20 cellular contexts compared by ENCODE assay signal in the genomic region with DNA sequence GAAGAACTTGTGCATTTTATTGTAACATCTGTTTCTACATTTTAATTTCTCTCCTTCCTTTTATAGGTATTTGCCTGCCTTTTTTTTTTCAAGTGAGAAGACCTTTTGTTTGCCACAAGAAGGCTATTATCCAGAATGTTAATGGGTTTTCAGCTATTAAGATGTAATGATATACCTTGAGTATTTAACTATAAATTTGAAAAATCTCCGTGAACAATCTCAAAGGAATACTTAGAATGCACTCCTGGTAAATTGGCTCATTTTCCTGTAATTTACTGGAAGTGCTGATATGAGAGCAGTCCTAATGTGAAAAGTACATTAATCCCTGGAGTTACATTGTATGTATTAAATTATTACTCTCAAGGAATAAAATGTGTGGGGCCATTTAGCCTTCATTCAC. TPM values are rescaled to one million over a fixed set of nuclear protein-coding genes. Genes with fewer than 3 reads are reported as not detected.
DNase-seq lines count a peak whose midpoint lies in the region; TF ChIP-seq lines count a peak whose summit lies in the region.
"Had no signal": no experiment of that assay in that cellular context is flagged by ENCODE, and none has a peak within 500 bp of the region (broad histone marks: within the 10 kb centered on the region; RNA-seq: fewer than 3 reads in every experiment).

No MANE protein-coding gene starts in this region.

- H3K4me1 ChIP-seq in HEK293 (ENCODE audit: control insufficient read depth, insufficient read depth, low read length) (no peaks in the 10 kb centered on the region), SK-N-SH (ENCODE audit: control insufficient read depth in 1 of 2, insufficient read depth in 2 of 2, low read depth in 1 of 2, low read length in 1 of 2) (peaks cover 19 to 24% of the 10 kb centered on the region in 2 experiments; a peak in 3 of 4 replicates), Karpas-422 (ENCODE audit: low read length) (no peaks in the 10 kb centered on the region)

- H3K9ac ChIP-seq in SK-N-SH: no peak overlapping the region
- no peak overlapping the region for H3K9ac ChIP-seq in Karpas-422 (ENCODE audit: low read length)

- TF ChIP-seq RAD21 in SK-N-SH (IDR thresholded peaks at IDR 0.05; ENCODE audit: low read length): no peak

- peaks cover 0 to 11% of the 10 kb centered on the region in 2 experiments; a peak in 1 of 3 replicates for H3K36me3 ChIP-seq in HEK293 (ENCODE audit: control insufficient read depth in 2 of 2, insufficient read depth in 1 of 2, low read length in 2 of 2)
- H3K36me3 ChIP-seq in SK-N-SH (replicated peaks in 1 of 2; ENCODE audit: control insufficient read depth in 1 of 2, insufficient read depth in 2 of 2, low read length in 1 of 2): peaks cover 3 to 14% of the 10 kb centered on the region in 2 experiments
- H3K36me3 ChIP-seq in Karpas-422 (ENCODE audit: insufficient read depth, low read length): peaks cover 14% of the 10 kb centered on the region

- H3K27ac ChIP-seq in HEK293 (ENCODE audit: extremely low read depth, low read depth, low read length) (no peak overlapping the region), SK-N-SH (ENCODE audit: low read depth in 2 of 2, low read length in 1 of 2) (peak overlapping the region in 1 of 2 experiments; percentile 51; a peak in 2 of 4 replicates), Karpas-422 (ENCODE audit: low read length) (no peak overlapping the region)

- H3K79me2 ChIP-seq in SK-N-SH (ENCODE audit: insufficient read depth): peaks cover 21% of the 10 kb centered on the region
- H3K79me2 ChIP-seq in Karpas-422 (ENCODE audit: low read length): peaks cover 77% of the 10 kb centered on the region

- no peak overlapping the region for H2AFZ ChIP-seq in SK-N-SH (ENCODE audit: low read depth)
- no peak overlapping the region for H2AFZ ChIP-seq in Karpas-422 (ENCODE audit: low read length)

- TF ChIP-seq CTCF in HEK293 (tag by site-specific recombination; IDR thresholded peaks at IDR 0.05): no peak
- no peak for TF ChIP-seq CTCF in SK-N-SH (IDR thresholded peaks at IDR 0.05)
- no peak for TF ChIP-seq CTCF in GM10248 (IDR thresholded peaks at IDR 0.05; ENCODE audit: control extremely low read depth, extremely low read depth, low read depth, missing control alignments)

- H3K27me3 ChIP-seq in SK-N-SH (ENCODE audit: insufficient read depth) (no peaks in the 10 kb centered on the region), Karpas-422 (ENCODE audit: low read length) (no peaks in the 10 kb centered on the region)
- H3K27me3 ChIP-seq: BE2C had no signal

- no peak overlapping the region for H3K4me3 ChIP-seq in HEK293 (ENCODE audit: low read depth, low read length)
- H3K4me3 ChIP-seq in SK-N-SH (ENCODE audit: low read depth in 2 of 2, low read length in 1 of 2): no peak overlapping the region
- H3K4me3 ChIP-seq in Karpas-422 (ENCODE audit: low read length): no peak overlapping the region

- 0 out of 4 replicates have a peak, but pooled peaks of 1 of the 2 experiments have one; percentile 4 for TF ChIP-seq EP300 in SK-N-SH (IDR thresholded peaks at IDR 0.05; ENCODE audit: borderline replicate concordance in 1 of 2, low read depth in 1 of 2, low read length in 1 of 2)

- 51% methylated on average over 1 of the region's 1 CpG for WGBS in SK-N-SH (ENCODE audit: low lambda C conversion rate)

- no peaks in the 10 kb centered on the region for H3K9me2 ChIP-seq in SK-N-SH
- no peaks in the 10 kb centered on the region for H3K9me2 ChIP-seq in Karpas-422 (replicated peaks; ENCODE audit: insufficient read depth, low read length)

- no peaks in the 10 kb centered on the region for H4K20me1 ChIP-seq in SK-N-SH (ENCODE audit: insufficient read depth)
- H4K20me1 ChIP-seq in Karpas-422 (ENCODE audit: insufficient read depth, low read depth, low read length): no peaks in the 10 kb centered on the region

- H3K4me2 ChIP-seq in SK-N-SH: no peak overlapping the region
- no peak overlapping the region for H3K4me2 ChIP-seq in Karpas-422 (ENCODE audit: low read depth, low read length, poor library complexity, severe bottlenecking)

- no peaks in the 10 kb centered on the region for H3K9me3 ChIP-seq in HEK293 (ENCODE audit: control insufficient read depth, insufficient read depth, low read depth, low read length)
- H3K9me3 ChIP-seq in SK-N-SH: no peaks in the 10 kb centered on the region
- H3K9me3 ChIP-seq in Karpas-422 (ENCODE audit: low read length): no peaks in the 10 kb centered on the region
- H3K9me3 ChIP-seq: BE2C had no signal

- H3F3A ChIP-seq in SK-N-SH (replicated peaks; ENCODE audit: insufficient read depth): peaks cover 5% of the 10 kb centered on the region

- CTCF ChIA-PET in HEK293 (lab: Yijun Ruan, JAX): interaction anchor here (0.7 to 1.0 kb wide), 3 partner anchors 17 to 1446 kb away, joined by 3 to 4 read pairs (median 4); no protein-coding TSS in a partner anchor
- CTCF ChIA-PET in SK-N-SH (lab: Yijun Ruan, JAX): interaction anchor here (0.6 to 2.7 kb wide), 3 partner anchors 77 to 257 kb away, joined by 3 to 6 read pairs (median 3); no protein-coding TSS in a partner anchor
- CTCF ChIA-PET in GM10248 (lab: Yijun Ruan, JAX): interaction anchor here (3.3 kb wide), 1 partner anchor 11 kb away, joined by 13 read pairs; no protein-coding TSS in a partner anchor

- DNase-seq in NCI-H1105 treated with DMSO at 0.1 percent for 48 hours (lab: John Stamatoyannopoulos, UW) (peak; percentile 68), NCI-H1105 (lab: John Stamatoyannopoulos, UW) (no peak), NCI-H1436 treated with DMSO at 0.1 percent for 48 hours (lab: John Stamatoyannopoulos, UW) (peak; percentile 30), SK-N-SH (peak; percentile 32), NCI-H526 treated with DMSO at 0.1 percent for 48 hours (lab: John Stamatoyannopoulos, UW) (no peak), Karpas-422 (no peak), GM10248 (ENCODE audit: extremely low spot score) (no peak)
- DNase-seq: ACHN; BE2C; C1 segment of cervical spinal cord; CD4-positive, CD25-positive, alpha-beta regulatory T cell; CD8-positive, alpha-beta memory T cell; COR-L47; DMS 273 treated with DMSO at 0.1 percent for 48 hours; DMS53; GDM1; GOT3; H7; IMR-90 had no signal

- POLR2A ChIA-PET in HEK293 (lab: Yijun Ruan, JAX) (no interaction called here), SK-N-SH (lab: Yijun Ruan, JAX) (no interaction called here), GM10248 (lab: Yijun Ruan, JAX) (no interaction called here)

TF ChIP-seq in HEK293, 187 proteins besides CTCF, POLR2A, EP300 and RAD21:
- no peak for TF ChIP-seq ZNF292 (tag by site-specific recombination; IDR thresholded peaks at IDR 0.05; ENCODE audit: borderline replicate concordance, low read depth)
- TF ChIP-seq FEZF1 (tag by site-specific recombination; IDR thresholded peaks at IDR 0.05): 0 out of 2 replicates have a peak, but pooled peaks have one; percentile 6
- TF ChIP-seq, protein P1, sequence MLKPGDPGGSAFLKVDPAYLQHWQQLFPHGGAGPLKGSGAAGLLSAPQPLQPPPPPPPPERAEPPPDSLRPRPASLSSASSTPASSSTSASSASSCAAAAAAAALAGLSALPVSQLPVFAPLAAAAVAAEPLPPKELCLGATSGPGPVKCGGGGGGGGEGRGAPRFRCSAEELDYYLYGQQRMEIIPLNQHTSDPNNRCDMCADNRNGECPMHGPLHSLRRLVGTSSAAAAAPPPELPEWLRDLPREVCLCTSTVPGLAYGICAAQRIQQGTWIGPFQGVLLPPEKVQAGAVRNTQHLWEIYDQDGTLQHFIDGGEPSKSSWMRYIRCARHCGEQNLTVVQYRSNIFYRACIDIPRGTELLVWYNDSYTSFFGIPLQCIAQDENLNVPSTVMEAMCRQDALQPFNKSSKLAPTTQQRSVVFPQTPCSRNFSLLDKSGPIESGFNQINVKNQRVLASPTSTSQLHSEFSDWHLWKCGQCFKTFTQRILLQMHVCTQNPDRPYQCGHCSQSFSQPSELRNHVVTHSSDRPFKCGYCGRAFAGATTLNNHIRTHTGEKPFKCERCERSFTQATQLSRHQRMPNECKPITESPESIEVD (tag by site-specific recombination; IDR thresholded peaks at IDR 0.05): peak; percentile 57; the same call in 1 of the 2 replicates
- no peak for TF ChIP-seq ZNF223 (tag by site-specific recombination; IDR thresholded peaks at IDR 0.05)

TF ChIP-seq in SK-N-SH, 30 proteins besides CTCF, POLR2A, EP300 and RAD21:
- TF ChIP-seq GATA2 (CRISPR knock-in tag; IDR thresholded peaks at IDR 0.05) (peak; percentile 17; the same call in 1 of the 2 replicates), GABPA (IDR thresholded peaks at IDR 0.05; ENCODE audit: low read depth) (no peak)
TF ChIP-seq in SK-N-SH: peak in this region for 1.

RNA-seq across cellular contexts. Expression of a gene that starts 32.3 kb away (rescaled TPM):
- polyA plus RNA-seq in SK-N-SH (2012; rRNA removed): 53.0 and 54.6 TPM in 2 replicates
- 44.6 and 47.2 TPM in 2 replicates for polyA plus RNA-seq in SK-N-SH (2012; cell fraction: cytosol; rRNA removed)
- 105 and 122 TPM in 2 replicates for polyA plus RNA-seq in SK-N-SH (2012; cell fraction: nucleus; rRNA removed)
- total RNA-seq in Karpas-422 (2014; rRNA removed; shearing (Covaris generic); ENCODE audit: low replicate concordance): 22.7 and 25.0 TPM in 2 replicates

Comparison
In these comparisons a context has a peak if more than half of its experiments do, and no peak if none do; other contexts are left out.
1. DNase-seq: peak in NCI-H1105 treated with DMSO at 0.1 percent for 48 hours (single experiment), NCI-H1436 treated with DMSO at 0.1 percent for 48 hours (single experiment) and SK-N-SH (single experiment); none in NCI-H1105 (single experiment), NCI-H526 treated with DMSO at 0.1 percent for 48 hours (single experiment), Karpas-422 (single experiment) and GM10248 (single experiment).